In the genomic region with DNA sequence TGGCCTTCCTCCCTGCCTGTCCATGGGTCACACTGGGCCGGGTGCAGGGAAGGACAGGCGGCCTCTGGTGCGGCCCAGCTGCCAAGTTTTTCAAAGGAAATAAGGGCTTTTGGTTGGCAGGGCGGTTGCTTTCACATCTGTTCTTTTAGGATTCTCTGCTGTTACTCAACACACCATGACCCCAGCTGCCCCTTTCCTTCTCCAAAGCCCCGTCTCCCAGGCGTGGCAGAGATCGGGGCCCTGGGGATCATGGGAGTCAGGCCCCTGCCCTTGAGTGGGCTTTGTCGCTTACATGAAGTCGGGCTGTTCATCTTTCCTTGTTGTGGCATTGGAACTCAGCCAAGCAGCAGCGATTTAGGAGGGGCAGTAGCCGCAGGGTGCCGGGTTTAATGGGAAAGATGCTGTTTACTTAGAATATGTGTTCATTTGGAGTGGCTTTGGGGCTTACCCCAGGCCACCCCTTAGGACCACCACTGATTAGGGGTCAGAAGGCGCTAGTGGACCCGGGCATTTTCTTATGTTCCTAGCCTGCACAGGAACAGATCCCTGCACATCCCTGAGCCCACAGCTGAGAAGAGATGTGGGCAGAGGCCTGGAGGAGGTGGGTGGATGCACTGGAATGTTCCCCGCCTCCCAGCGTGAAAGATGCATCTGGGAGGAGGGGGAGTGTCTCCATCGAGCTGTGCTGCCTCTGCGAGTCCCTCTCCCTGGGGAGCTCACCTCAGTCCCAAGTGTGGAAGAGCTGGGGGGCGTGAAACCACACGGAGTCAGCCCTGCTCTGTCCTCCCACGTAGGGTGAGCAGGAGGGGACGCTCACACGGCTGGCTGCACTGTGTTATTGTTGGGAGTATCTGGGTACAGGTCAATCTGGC, we compare ENCODE assay signal across 8 cellular contexts. TPM values are rescaled to one million over a fixed set of nuclear protein-coding genes. Genes with fewer than 3 reads are reported as not detected.
DNase-seq lines count a peak whose midpoint lies in the region; ATAC-seq and TF ChIP-seq lines count a peak whose summit lies in the region.

No MANE protein-coding gene starts in this region.

- TF ChIP-seq POLR2A in adrenal gland (IDR thresholded peaks at IDR 0.05): no peak

- no peak overlapping the region for H3K4me3 ChIP-seq in adrenal gland
- no peak overlapping the region for H3K4me3 ChIP-seq in liver (ENCODE audit: low read depth in 1 of 3, low read length in 3 of 3)
- no peak overlapping the region for H3K4me3 ChIP-seq in upper lobe of right lung

- TF ChIP-seq CTCF in adrenal gland (IDR thresholded peaks at IDR 0.05) (no peak), liver (IDR thresholded peaks at IDR 0.05; ENCODE audit: low read depth, low read length, missing input control) (no peak), upper lobe of right lung (IDR thresholded peaks at IDR 0.05) (no peak)

- no peak overlapping the region for H3K9ac ChIP-seq in liver (ENCODE audit: low read depth in 1 of 2, low read length in 2 of 2)

- H3K9me3 ChIP-seq in adrenal gland (replicated peaks in 1 of 3) (no peaks in the 10 kb centered on the region), liver (ENCODE audit: control insufficient read depth in 4 of 4, low read length in 3 of 4) (no peaks in the 10 kb centered on the region), upper lobe of right lung (no peaks in the 10 kb centered on the region)

- ATAC-seq in upper lobe of right lung (peak; percentile 55), HG02571 (IDR thresholded peaks at IDR 0.05; ENCODE audit: unreplicated experiment) (no peak)

- H3K27ac ChIP-seq in adrenal gland: peak overlapping the region in 1 of 5 donors; percentile 6
- H3K27ac ChIP-seq in liver (ENCODE audit: low read depth in 1 of 2, low read length in 2 of 2): no peak overlapping the region
- H3K27ac ChIP-seq in upper lobe of right lung: peak overlapping the region; percentile 42

- H3K27me3 ChIP-seq in adrenal gland (no peaks in the 10 kb centered on the region), liver (ENCODE audit: control insufficient read depth in 4 of 4, insufficient read depth in 4 of 4, low read length in 3 of 4) (no peaks in the 10 kb centered on the region), upper lobe of right lung (no peaks in the 10 kb centered on the region)

- H3K4me1 ChIP-seq in adrenal gland (replicated peaks in 1 of 2): peaks cover 0 to 11% of the 10 kb centered on the region in 2 donors
- peaks cover 0 to 19% (median 10%) of the 10 kb centered on the region in 4 donors for H3K4me1 ChIP-seq in liver (ENCODE audit: control insufficient read depth in 4 of 4, insufficient read depth in 4 of 4, low read length in 3 of 4)
- H3K4me1 ChIP-seq in upper lobe of right lung: peaks cover 16% of the 10 kb centered on the region

- WGBS in adrenal gland, 4 donors: 40 to 49% (median 44%) methylated on average over 20 to 23 of the region's 23 CpGs
- 64% methylated on average over 23 of the region's 23 CpGs for WGBS in liver

- H3K36me3 ChIP-seq in adrenal gland (replicated peaks in 1 of 2) (no peaks in the 10 kb centered on the region), liver (ENCODE audit: control insufficient read depth in 4 of 4, insufficient read depth in 3 of 4, low read depth in 1 of 4, low read length in 3 of 4) (no peaks in the 10 kb centered on the region), upper lobe of right lung (no peaks in the 10 kb centered on the region)

- intact Hi-C loops in adrenal gland (cut with DNase I) (no loop called here), upper lobe of right lung (cut with DNase I) (no loop called here)

- no peak for TF ChIP-seq RAD21 in liver (IDR thresholded peaks at IDR 0.05)

- DNase-seq in NCI-H1417 (lab: John Stamatoyannopoulos, UW) (peak; percentile 58 to 87 (median 60)), NCI-H1417 treated with DMSO at 0.1 percent for 48 hours (lab: John Stamatoyannopoulos, UW) (no peak), adrenal gland (peak in 4 of 7 donors; percentile 37 to 48 (median 44)), upper lobe of right lung (peak; percentile 63), cerebellum (ENCODE audit: low spot score) (no peak)
- no peak for DNase-seq in activated effector memory CD4-positive, alpha-beta T cell treated with Interleukin-2 at 50 U/mL for 16 hours

TF ChIP-seq in liver, 16 proteins besides CTCF, POLR2A, EP300 and RAD21:
- TF ChIP-seq EGR1 (IDR thresholded peaks at IDR 0.05; ENCODE audit: low read depth in 2 of 2): no peak
- no peak for TF ChIP-seq JUND (IDR thresholded peaks at IDR 0.05)
- TF ChIP-seq HNF4A (conservative IDR thresholded peaks at IDR 0.05): no peak
- TF ChIP-seq SP1 (IDR thresholded peaks at IDR 0.05): peak; percentile 20
- peak; percentile 67 for TF ChIP-seq NR2F2 (IDR thresholded peaks at IDR 0.05)
- TF ChIP-seq RXRA (IDR thresholded peaks at IDR 0.05): peak in 1 of 2 donors; percentile 57

RNA-seq across cellular contexts. Expression of gene ADCY7, which starts 6.8 kb away (rescaled TPM):
- 10 to 100 TPM in 7 of 8 donors, 1 to 10 TPM in 1; 9.8 to 44.4 (median 24.1) TPM for total RNA-seq in adrenal gland
- polyA plus RNA-seq in adrenal gland: 10 to 100 TPM in 1 of 3 donors, 1 to 10 TPM in 2; 2.8 to 14.6 (median 3.0) TPM
- 10 to 100 TPM; 11.5 to 43.9 TPM for total RNA-seq in liver
- polyA plus RNA-seq in liver: 1 to 10 TPM; 1.8 to 3.4 TPM
- 88.1 TPM for total RNA-seq in upper lobe of right lung
- 6.4 TPM for total RNA-seq in cerebellum

Comparison
In these comparisons a context has a peak if more than half of its experiments do, and no peak if none do; other contexts are left out.
1. DNase-seq: peak in NCI-H1417 (3 of 3), adrenal gland (4 of 7) and upper lobe of right lung (single experiment); none in NCI-H1417 treated with DMSO at 0.1 percent for 48 hours (single experiment), cerebellum (single experiment) and activated effector memory CD4-positive, alpha-beta T cell treated with Interleukin-2 at 50 U/mL for 16 hours (single experiment).